In the genomic region with DNA sequence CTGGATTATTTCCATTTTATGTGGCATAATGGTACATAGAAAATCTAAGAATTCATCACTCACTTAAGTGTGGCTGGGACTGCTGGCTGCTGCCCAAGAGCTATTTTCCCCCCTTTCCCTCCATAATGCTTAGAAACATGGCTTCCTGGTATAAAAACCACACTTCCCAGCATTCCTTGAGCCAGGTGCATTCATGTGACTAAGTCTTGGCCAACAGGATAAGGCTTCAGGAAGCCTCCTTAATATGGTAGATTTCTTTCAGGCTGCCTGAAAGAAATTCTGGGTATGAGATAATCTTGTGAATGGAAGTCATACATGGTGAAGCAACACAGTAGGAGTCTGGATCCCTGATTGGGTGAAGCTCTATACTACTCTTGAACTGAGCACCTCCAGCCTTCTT, we compare ENCODE assay signal across 13 cellular contexts.
DNase-seq lines count a peak whose midpoint lies in the region.
"Had no signal": no experiment of that assay in that cellular context is flagged by ENCODE, and none has a peak within 500 bp of the region (broad histone marks: within the 10 kb centered on the region; RNA-seq: fewer than 3 reads in every experiment).

No MANE protein-coding gene starts in this region.

- DNase-seq in NCI-H2227 (lab: John Stamatoyannopoulos, UW; ENCODE audit: unreplicated experiment) (peak; percentile 7), NCI-H2227 treated with DMSO at 0.1 percent for 48 hours (lab: John Stamatoyannopoulos, UW) (no peak), NCI-H226 (peak; percentile 76), dermis blood vessel endothelial cell (peak; percentile 60), renal cortical epithelial cell (ENCODE audit: low read depth) (peak; percentile 38), OCI-M2 (lab: John Stamatoyannopoulos, UW; ENCODE audit: unreplicated experiment) (no peak), cerebellar nuclear complex (lab: John Stamatoyannopoulos, UW) (no peak)
- DNase-seq in NK-92 treated with Interleukin-12 subunit alpha and Interleukin-12 subunit beta, amount 100 ng/mL, for 24 hours (lab: John Stamatoyannopoulos, UW), result no peak
- DNase-seq: colonic mucosa, DMS153, NCI-H446 treated with DMSO at 0.1 percent for 48 hours, ovary, SHP77 treated with DMSO at 0.1 percent for 48 hours had no signal

Comparison
In these comparisons a context has a peak if more than half of its experiments do, and no peak if none do; other contexts are left out.
1. DNase-seq: peak in NCI-H2227 (single experiment), NCI-H226 (single experiment), dermis blood vessel endothelial cell (single experiment) and renal cortical epithelial cell (single experiment); none in NCI-H2227 treated with DMSO at 0.1 percent for 48 hours (single experiment), OCI-M2 (single experiment), NK-92 treated with Interleukin-12 subunit alpha and Interleukin-12 subunit beta, amount 100 ng/mL, for 24 hours (single experiment) and cerebellar nuclear complex (0 of 2).